In the genomic region with DNA sequence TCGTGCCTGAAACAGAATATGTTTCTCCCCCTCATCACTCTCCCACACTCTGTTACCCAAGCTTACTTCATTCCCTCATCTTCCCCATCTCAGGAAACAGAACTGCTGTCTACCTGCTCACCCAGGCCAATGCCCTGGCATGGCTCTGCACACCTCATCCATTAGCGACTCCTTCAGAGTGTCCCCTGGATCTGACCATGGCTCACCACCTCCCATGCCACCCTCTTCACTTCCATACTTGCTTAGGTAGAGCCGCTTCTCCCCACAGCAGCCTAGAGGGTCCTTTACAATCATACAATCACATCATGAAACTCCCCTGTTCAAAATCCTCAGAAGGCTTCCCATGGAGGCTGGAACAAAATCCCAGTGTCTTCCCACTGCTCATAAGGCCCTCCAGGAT, we compare ENCODE assay signal across 15 cellular contexts. TPM values are rescaled to one million over a fixed set of nuclear protein-coding genes. Genes with fewer than 3 reads are reported as not detected.
A peak's percentile ranks its signal among the peaks of the same experiment; 100 is the strongest.
DNase-seq lines count a peak whose midpoint lies in the region; FAIRE-seq and TF ChIP-seq lines count a peak whose summit lies in the region.
"Had no signal": no experiment of that assay in that cellular context is flagged by ENCODE, and none has a peak within 500 bp of the region (broad histone marks: within the 10 kb centered on the region; RNA-seq: fewer than 3 reads in every experiment).

No MANE protein-coding gene starts in this region.

- TF ChIP-seq CTCF in WI38 (IDR thresholded peaks at IDR 0.05; ENCODE audit: low read depth, low read length) (0 out of 2 replicates have a peak, but pooled peaks have one; percentile 3), glutamatergic neuron (IDR thresholded peaks at IDR 0.05; ENCODE audit: partially characterized antibody, unreplicated experiment) (no peak), D721Med (IDR thresholded peaks at IDR 0.05; ENCODE audit: insufficient read depth, missing control alignments) (no peak)

- no peaks in the 10 kb centered on the region for H3K36me3 Mint-ChIP-seq in glutamatergic neuron (ENCODE audit: unreplicated experiment)

- no peak for FAIRE-seq in D721Med (lab: Jason Lieb, UNC)

- peak overlapping the region; percentile 3 for H3K4me3 Mint-ChIP-seq in glutamatergic neuron (ENCODE audit: unreplicated experiment)
- H3K4me3 Mint-ChIP-seq: HFFc6 had no signal

- peaks cover 7% of the 10 kb centered on the region for H3K9me3 Mint-ChIP-seq in glutamatergic neuron (ENCODE audit: unreplicated experiment)
- H3K9me3 Mint-ChIP-seq: HFFc6 had no signal

- DNase-seq in caudate nucleus (lab: John Stamatoyannopoulos, UW) (no peak), glutamatergic neuron (no peak), D721Med (ENCODE audit: insufficient read length, low spot score) (no peak), posterior vena cava (ENCODE audit: low spot score) (no peak), NCI-H226 (no peak)
- DNase-seq: KG1, NCI-H1436, NCI-H2081, NCI-H510A, NCI-H774 had no signal

- H3K27me3 Mint-ChIP-seq in glutamatergic neuron (ENCODE audit: unreplicated experiment): peaks cover 7% of the 10 kb centered on the region

- H3K4me1 Mint-ChIP-seq in glutamatergic neuron (ENCODE audit: low read depth, unreplicated experiment): peaks cover 30% of the 10 kb centered on the region

- H3K27ac ChIP-seq in caudate nucleus (ENCODE audit: low read depth, low read length) (peak overlapping the region; percentile 61), temporal lobe (ENCODE audit: low read depth, low read length) (peak overlapping the region; percentile 79)
- H3K27ac ChIP-seq: C4-2B, RWPE1 had no signal

- peak overlapping the region; percentile 48 for H3K27ac Mint-ChIP-seq in glutamatergic neuron (ENCODE audit: unreplicated experiment)
- H3K27ac Mint-ChIP-seq: HFFc6 had no signal

- intact Hi-C loops in posterior vena cava (cut with DNase I): loop anchor here in 1 of 2 donors (10.0 kb wide), 1 partner anchor 68 kb away; no protein-coding TSS in a partner anchor

- no peak overlapping the region for H3K4me3 ChIP-seq in WI38 (ENCODE audit: low read depth, low read length)

RNA-seq across cellular contexts. Expression of gene RAD18, which starts 33.9 kb away (rescaled TPM):
- total RNA-seq in glutamatergic neuron (ENCODE audit: unreplicated experiment) (11.9 TPM), temporal lobe (13.3 TPM), posterior vena cava (1 to 10 TPM; 8.1 to 8.5 TPM)
